Comparison of ENCODE assay signal across 18 cellular contexts in the genomic region with DNA sequence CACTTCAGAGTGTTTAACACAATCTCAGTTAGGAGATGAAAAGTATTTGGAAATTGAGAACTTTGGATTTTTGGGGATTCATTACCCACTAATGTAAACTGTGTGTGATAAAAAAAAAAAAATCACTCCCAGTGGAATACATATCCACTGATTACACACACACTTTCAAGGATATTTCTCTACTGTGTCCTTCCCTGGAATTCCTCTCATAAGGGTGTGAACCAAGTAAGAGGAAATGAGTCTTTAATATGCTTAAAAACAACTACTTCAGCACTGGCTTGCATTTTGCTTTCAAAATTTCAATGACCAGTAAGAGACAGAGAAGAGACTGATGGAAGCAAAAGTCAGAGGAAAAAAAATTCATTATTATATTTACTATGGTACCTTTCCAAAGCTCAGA. TPM values are rescaled to one million over a fixed set of nuclear protein-coding genes. Genes with fewer than 3 reads are reported as not detected.
"Had no signal": no experiment of that assay in that cellular context is flagged by ENCODE, and none has a peak within 500 bp of the region (broad histone marks: within the 10 kb centered on the region; RNA-seq: fewer than 3 reads in every experiment).

No MANE protein-coding gene starts in this region.

- H3K4me1 Mint-ChIP-seq: naive thymus-derived CD8-positive, alpha-beta T cell; stimulated activated naive B cell treated with anti-CD40 and anti-IgM and Interleukin-4, amounts not matched to agents 10 μg/mL and 1 μg/mL and 100 μg/mL, for 72 hours had no signal

- DNase-seq: activated CD4-positive, alpha-beta T cell treated with anti-CD3 and anti-CD28 coated beads, Interleukin-2, amount 50 U/mL, for 4 hours; activated effector memory CD4-positive, alpha-beta T cell treated with anti-CD3 and anti-CD28 coated beads, Interleukin-2, amount 50 U/mL, for 16 hours; activated naive CD4-positive, alpha-beta T cell treated with anti-CD3 and anti-CD28 coated beads, Interleukin-2, amount 50 U/mL, for 16 hours; activated T-cell treated with anti-CD3 and anti-CD28 coated beads, Interleukin-2, amount 50 U/mL, for 72 hours; cerebellar nuclear complex; effector CD8-positive, alpha-beta T cell; mesendoderm; naive thymus-derived CD8-positive, alpha-beta T cell; pancreas; stimulated activated CD4-positive, alpha-beta T cell treated with anti-CD3 and anti-CD28 coated beads, Interleukin-4, amount 100 ng/mL, for 24 hours; stimulated activated naive B cell treated with anti-CD40 and anti-IgM and Interleukin-4, amounts not matched to agents 10 μg/mL and 1 μg/mL and 100 μg/mL, for 72 hours; thyroid gland had no signal

- H3K9me3 ChIP-seq: ascending aorta, esophagus muscularis mucosa, pancreas, thyroid gland had no signal

- H3K4me1 ChIP-seq: ascending aorta, esophagus muscularis mucosa, pancreas, thyroid gland had no signal

- H3K27me3 ChIP-seq: ascending aorta, esophagus muscularis mucosa, pancreas, thyroid gland had no signal

- H3K27ac ChIP-seq: ascending aorta, esophagus muscularis mucosa, pancreas, thyroid gland had no signal

- H3K27ac Mint-ChIP-seq: activated T-cell treated with anti-CD3 and anti-CD28 coated beads, Interleukin-2, amount 50 U/mL, for 72 hours; naive thymus-derived CD8-positive, alpha-beta T cell; stimulated activated naive B cell treated with anti-CD40 and anti-IgM and Interleukin-4, amounts not matched to agents 10 μg/mL and 1 μg/mL and 100 μg/mL, for 72 hours; T-helper 2 cell treated with Interferon-gamma antibody and Interleukin-4, amounts not matched to agents 5 μg/mL and 100 μg/mL, for 36 hours had no signal

- H3K4me3 ChIP-seq: ascending aorta, esophagus muscularis mucosa, pancreas, smooth muscle cell, thyroid gland had no signal

- H3K36me3 Mint-ChIP-seq: naive thymus-derived CD8-positive, alpha-beta T cell; stimulated activated naive B cell treated with anti-CD40 and anti-IgM and Interleukin-4, amounts not matched to agents 10 μg/mL and 1 μg/mL and 100 μg/mL, for 72 hours had no signal

- ATAC-seq: activated T-cell treated with anti-CD3 and anti-CD28 coated beads, Interleukin-2, amount 50 U/mL, for 72 hours; naive thymus-derived CD8-positive, alpha-beta T cell; pancreas; sciatic nerve; stimulated activated naive B cell treated with anti-CD40 and anti-IgM and Interleukin-4, amounts not matched to agents 10 μg/mL and 1 μg/mL and 100 μg/mL, for 72 hours had no signal

- H3K4me3 Mint-ChIP-seq: activated T-cell treated with anti-CD3 and anti-CD28 coated beads, Interleukin-2, amount 50 U/mL, for 72 hours; naive thymus-derived CD8-positive, alpha-beta T cell; stimulated activated naive B cell treated with anti-CD40 and anti-IgM and Interleukin-4, amounts not matched to agents 10 μg/mL and 1 μg/mL and 100 μg/mL, for 72 hours; T-helper 2 cell treated with Interferon-gamma antibody and Interleukin-4, amounts not matched to agents 5 μg/mL and 100 μg/mL, for 36 hours had no signal

- H3K9me3 Mint-ChIP-seq: activated T-cell treated with anti-CD3 and anti-CD28 coated beads, Interleukin-2, amount 50 U/mL, for 72 hours; T-helper 2 cell treated with Interferon-gamma antibody and Interleukin-4, amounts not matched to agents 5 μg/mL and 100 μg/mL, for 36 hours had no signal

RNA-seq across cellular contexts. Expression of a gene that starts 24.5 kb away (rescaled TPM):
- total RNA-seq: activated CD8-positive, alpha-beta memory T cell treated with anti-CD3 and anti-CD28 coated beads for 36 hours; activated T-cell treated with anti-CD3 and anti-CD28 coated beads, Interleukin-2, amount 50 U/mL, for 72 hours; naive thymus-derived CD8-positive, alpha-beta T cell; smooth muscle cell had no signal
- polyA plus RNA-seq: naive thymus-derived CD8-positive, alpha-beta T cell; smooth muscle cell had no signal
